ENCODE assay signal across 13 cellular contexts in the genomic region with DNA sequence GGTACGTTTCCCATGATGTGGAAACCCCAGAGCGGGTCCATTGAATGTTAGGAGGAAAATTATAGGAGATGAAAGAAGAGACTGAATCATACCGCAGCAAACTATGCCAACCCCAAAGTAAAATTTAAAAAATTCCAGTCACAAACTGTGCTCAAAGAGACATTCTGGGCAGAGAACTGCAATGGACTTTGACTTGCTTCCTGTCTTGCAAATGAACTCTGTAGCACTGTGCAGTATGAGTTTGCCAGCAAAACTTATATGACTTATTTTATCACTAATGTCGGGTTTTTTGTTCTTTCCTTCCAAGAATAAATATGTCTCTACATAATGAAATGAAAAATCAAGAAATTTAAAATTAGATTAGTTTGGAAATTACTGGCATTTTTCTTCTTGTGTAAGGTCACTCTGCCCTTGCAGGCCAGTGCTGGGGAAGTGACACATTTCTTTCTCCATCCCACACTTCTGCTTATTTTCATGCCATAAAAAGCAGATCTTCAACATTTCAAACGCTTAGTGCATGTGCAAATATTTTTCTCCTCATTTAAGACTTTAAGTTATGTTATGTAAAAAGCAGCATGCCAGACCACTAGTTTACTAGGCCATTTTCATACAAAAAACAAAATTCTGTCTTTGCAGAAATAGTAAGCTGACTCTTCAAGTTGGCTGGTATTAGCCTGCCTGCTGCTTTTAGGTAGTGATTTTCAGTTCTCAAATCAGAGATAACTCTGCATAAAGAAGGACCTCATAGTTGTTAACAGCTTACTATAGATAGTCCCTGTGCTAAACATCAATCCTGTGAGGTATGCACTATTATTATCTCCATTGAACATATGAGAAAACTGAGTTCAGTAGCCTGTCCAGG.
DNase-seq lines count a peak whose midpoint lies in the region; ATAC-seq and FAIRE-seq lines count a peak whose summit lies in the region.
"Had no signal": no experiment of that assay in that cellular context is flagged by ENCODE, and none has a peak within 500 bp of the region (broad histone marks: within the 10 kb centered on the region; RNA-seq: fewer than 3 reads in every experiment).

No MANE protein-coding gene starts in this region.

- DNase-seq in GM19239 (ENCODE audit: insufficient read length, low spot score) (no peak), caudate nucleus (lab: John Stamatoyannopoulos, UW) (no peak), NCI-H345 treated with DMSO at 0.1 percent for 48 hours (lab: John Stamatoyannopoulos, UW; ENCODE audit: unreplicated experiment) (no peak), DMS53 treated with DMSO at 0.1 percent for 48 hours (lab: John Stamatoyannopoulos, UW; ENCODE audit: unreplicated experiment) (no peak), GOT3 (lab: John Stamatoyannopoulos, UW) (no peak)
- no peak for DNase-seq in activated naive CD4-positive, alpha-beta T cell treated with Interleukin-2 at 50 U/mL for 16 hours
- DNase-seq: activated T-cell treated with anti-CD3 and anti-CD28 coated beads, Interleukin-2, amount 50 U/mL, for 4 hours; cerebellar nuclear complex; foreskin melanocyte; NCI-H2227 treated with DMSO at 0.1 percent for 48 hours; T-cell had no signal

- peak; percentile 85 for FAIRE-seq in GM19239 (lab: Jason Lieb, UNC)

- H3K27ac Mint-ChIP-seq in stimulated activated memory B cell treated with anti-CD40 and anti-IgM and Interleukin-4, amounts not matched to agents 10 μg/mL and 1 μg/mL and 100 μg/mL, for 72 hours: no peak overlapping the region
- H3K27ac Mint-ChIP-seq: T-cell had no signal

- H3K27me3 Mint-ChIP-seq in stimulated activated memory B cell treated with anti-CD40 and anti-IgM and Interleukin-4, amounts not matched to agents 10 μg/mL and 1 μg/mL and 100 μg/mL, for 72 hours: no peaks in the 10 kb centered on the region

- no peaks in the 10 kb centered on the region for H3K9me3 Mint-ChIP-seq in stimulated activated memory B cell treated with anti-CD40 and anti-IgM and Interleukin-4, amounts not matched to agents 10 μg/mL and 1 μg/mL and 100 μg/mL, for 72 hours
- H3K9me3 Mint-ChIP-seq: activated T-cell treated with anti-CD3 and anti-CD28 coated beads, Interleukin-2, amount 50 U/mL, for 4 hours; T-cell had no signal

- ATAC-seq in HG03175 (IDR thresholded peaks at IDR 0.05; ENCODE audit: unreplicated experiment): peak; percentile 39
- ATAC-seq in stimulated activated memory B cell treated with anti-CD40 and anti-IgM and Interleukin-4, amounts not matched to agents 10 μg/mL and 1 μg/mL and 100 μg/mL, for 72 hours: peak; percentile 69
- ATAC-seq: activated T-cell treated with anti-CD3 and anti-CD28 coated beads, Interleukin-2, amount 50 U/mL, for 4 hours; T-cell had no signal

- peaks cover 11% of the 10 kb centered on the region for H3K4me1 Mint-ChIP-seq in stimulated activated memory B cell treated with anti-CD40 and anti-IgM and Interleukin-4, amounts not matched to agents 10 μg/mL and 1 μg/mL and 100 μg/mL, for 72 hours

- H3K36me3 Mint-ChIP-seq in stimulated activated memory B cell treated with anti-CD40 and anti-IgM and Interleukin-4, amounts not matched to agents 10 μg/mL and 1 μg/mL and 100 μg/mL, for 72 hours: no peaks in the 10 kb centered on the region
- H3K36me3 Mint-ChIP-seq: T-cell had no signal

- no peak overlapping the region for H3K4me3 Mint-ChIP-seq in stimulated activated memory B cell treated with anti-CD40 and anti-IgM and Interleukin-4, amounts not matched to agents 10 μg/mL and 1 μg/mL and 100 μg/mL, for 72 hours
- H3K4me3 Mint-ChIP-seq: activated T-cell treated with anti-CD3 and anti-CD28 coated beads, Interleukin-2, amount 50 U/mL, for 4 hours; T-cell had no signal

- H3K27ac ChIP-seq in caudate nucleus (ENCODE audit: low read depth, low read length): peak overlapping the region; percentile 26
